9 cellular contexts compared by ENCODE assay signal in the genomic region with DNA sequence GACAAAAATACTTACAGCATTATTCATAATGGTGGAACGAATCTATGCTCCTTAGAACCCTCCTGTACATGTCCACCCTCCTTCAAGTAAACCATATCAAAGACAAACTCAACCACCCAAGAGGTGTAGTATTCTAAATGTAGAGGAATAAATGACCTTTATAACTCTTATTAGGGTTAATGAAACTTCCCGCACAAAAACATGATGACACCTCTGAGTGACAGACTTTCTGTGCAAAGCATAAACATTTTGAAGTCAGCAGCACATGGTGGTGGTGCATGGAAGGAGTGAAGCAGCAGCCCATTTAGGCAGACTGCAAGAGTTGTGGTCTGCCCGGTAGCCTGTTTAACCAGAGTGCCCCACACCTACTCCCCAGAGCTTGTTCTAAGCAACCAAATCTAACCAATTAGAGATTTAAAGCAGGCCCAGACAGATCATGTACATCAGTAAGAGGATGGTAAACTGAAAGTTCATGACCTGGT. TPM values are rescaled to one million over a fixed set of nuclear protein-coding genes. Genes with fewer than 3 reads are reported as not detected.
A peak's percentile ranks its signal among the peaks of the same experiment; 100 is the strongest.
DNase-seq lines count a peak whose midpoint lies in the region; ATAC-seq and TF ChIP-seq lines count a peak whose summit lies in the region.
"Had no signal": no experiment of that assay in that cellular context is flagged by ENCODE, and none has a peak within 500 bp of the region (broad histone marks: within the 10 kb centered on the region; RNA-seq: fewer than 3 reads in every experiment).

No MANE protein-coding gene starts in this region.

- peak overlapping the region; percentile 99 to 100 (median 99) for H3K27ac Mint-ChIP-seq in brain
- H3K27ac Mint-ChIP-seq in naive thymus-derived CD4-positive, alpha-beta T cell = peak overlapping the region; percentile 95 to 99 (median 99)

- peak overlapping the region; percentile 95 to 98 (median 98) for H3K4me3 Mint-ChIP-seq in brain
- peak overlapping the region; percentile 90 to 99 (median 97) for H3K4me3 Mint-ChIP-seq in naive thymus-derived CD4-positive, alpha-beta T cell

- intact Hi-C loops in naive thymus-derived CD4-positive, alpha-beta T cell (cut with micrococcal nuclease) = loop anchor here (1.0 to 5.0 kb wide), 14 partner anchors 7 to 559 kb away; partner anchors contain the start of genes CCDC184 (in 2 of the 2), CCNT1 (in 2 of the 2), PFKM (in 2 of the 2) and RPAP3 (in 2 of the 2)

- peak overlapping the region; percentile 84 for H3K27ac ChIP-seq in naive thymus-derived CD4-positive, alpha-beta T cell (ENCODE audit: low read depth, low read length)

- ATAC-seq in HG03575 (IDR thresholded peaks at IDR 0.05; ENCODE audit: extremely low read depth, insufficient number of reproducible peaks, low FRiP score, unreplicated experiment) = peak; percentile 10
- ATAC-seq in naive thymus-derived CD4-positive, alpha-beta T cell = no peak
- ATAC-seq in HG03520 (IDR thresholded peaks at IDR 0.05; ENCODE audit: unreplicated experiment) = no peak
- ATAC-seq in HG03442 (IDR thresholded peaks at IDR 0.05; ENCODE audit: unreplicated experiment) = no peak
- no peak for ATAC-seq in GM18909 (IDR thresholded peaks at IDR 0.05; ENCODE audit: poor library complexity, unreplicated experiment)

- peak overlapping the region; percentile 96 for H3K4me3 ChIP-seq in BJ (ENCODE audit: low read depth, low read length)
- peak overlapping the region; percentile 97 for H3K4me3 ChIP-seq in naive thymus-derived CD4-positive, alpha-beta T cell (ENCODE audit: low read length)

- H3K4me1 Mint-ChIP-seq in brain = peaks cover 55% of the 10 kb centered on the region
- peaks cover 21 to 62% (median 54%) of the 10 kb centered on the region in 7 donors for H3K4me1 Mint-ChIP-seq in naive thymus-derived CD4-positive, alpha-beta T cell

- peaks cover 13% of the 10 kb centered on the region for H3K36me3 Mint-ChIP-seq in brain
- peaks cover 0 to 11% (median 5%) of the 10 kb centered on the region in 5 donors for H3K36me3 Mint-ChIP-seq in naive thymus-derived CD4-positive, alpha-beta T cell

- H3K27me3 ChIP-seq in BJ (ENCODE audit: control insufficient read depth, insufficient read depth, low read length) = no peaks in the 10 kb centered on the region; the same call in 1 of the 2 replicates
- H3K27me3 ChIP-seq in naive thymus-derived CD4-positive, alpha-beta T cell (ENCODE audit: control insufficient read depth in 2 of 2, insufficient read depth in 2 of 2, low read length in 2 of 2) = no peaks in the 10 kb centered on the region

- H3K9me3 ChIP-seq in naive thymus-derived CD4-positive, alpha-beta T cell (ENCODE audit: control insufficient read depth in 2 of 3, low read length in 3 of 3) = no peaks in the 10 kb centered on the region

- TF ChIP-seq CTCF in BJ (IDR thresholded peaks at IDR 0.05; ENCODE audit: insufficient read depth, low read depth, low read length) = no peak
- TF ChIP-seq CTCF in brain (conservative IDR thresholded peaks at IDR 0.05) = no peak

- no peak for DNase-seq in BJ (ENCODE audit: low read depth)
- DNase-seq in naive thymus-derived CD4-positive, alpha-beta T cell = no peak
- no peak for DNase-seq in globus pallidus (ENCODE audit: low spot score)

- CTCF ChIA-PET in BJ (lab: Yijun Ruan, JAX) = interaction anchor here (0.6 to 1.7 kb wide), 7 partner anchors 8 to 42 kb away, joined by 3 to 7 read pairs (median 3); partner anchors contain the start of gene CCDC184
- CTCF ChIA-PET in naive thymus-derived CD4-positive, alpha-beta T cell (lab: Charles Lee) = interaction anchor here (0.6 to 1.2 kb wide), 4 partner anchors 11 to 460 kb away, joined by 3 read pairs; partner anchors contain the start of gene SENP1

- H3K36me3 ChIP-seq in BJ (ENCODE audit: control insufficient read depth, insufficient read depth, low read length) = no peaks in the 10 kb centered on the region
- H3K36me3 ChIP-seq in naive thymus-derived CD4-positive, alpha-beta T cell (ENCODE audit: control insufficient read depth in 2 of 3, insufficient read depth in 3 of 3, low read length in 3 of 3) = peaks cover 0 to 6% (median 5%) of the 10 kb centered on the region in 3 experiments

- H3K9me3 Mint-ChIP-seq in brain = no peaks in the 10 kb centered on the region
- H3K9me3 Mint-ChIP-seq in naive thymus-derived CD4-positive, alpha-beta T cell = no peaks in the 10 kb centered on the region

- H3K27me3 Mint-ChIP-seq in brain = peaks cover 5% of the 10 kb centered on the region
- H3K27me3 Mint-ChIP-seq in naive thymus-derived CD4-positive, alpha-beta T cell = peaks cover 0 to 6% (median 1%) of the 10 kb centered on the region in 5 donors

- POLR2A ChIA-PET in BJ (lab: Charles Lee) = interaction anchor here (1.0 kb wide), 1 partner anchor 11 kb away, joined by 3 read pairs; no protein-coding TSS in a partner anchor
- POLR2A ChIA-PET in naive thymus-derived CD4-positive, alpha-beta T cell (lab: Charles Lee) = interaction anchor here (0.6 to 4.2 kb wide), 22 partner anchors 10 to 910 kb away, joined by 3 to 56 read pairs (median 4); partner anchors contain the start of genes CCDC184, SENP1, SLC48A1 and TMEM106C

- H3K4me1 ChIP-seq in naive thymus-derived CD4-positive, alpha-beta T cell (ENCODE audit: control insufficient read depth in 2 of 2, insufficient read depth in 2 of 2, low read length in 2 of 2) = peaks cover 8 to 20% of the 10 kb centered on the region in 2 donors

RNA-seq across cellular contexts. Expression of gene ASB8, which starts 0.6 kb away (rescaled TPM):
- polyA plus RNA-seq in BJ (2011; rRNA removed) = 31.1 and 34.4 TPM in 2 replicates
- 23.6 and 37.5 TPM in 2 replicates for polyA minus RNA-seq in BJ (2011; rRNA and poly(A)+ RNA removed)
- 26.6 TPM for polyA plus RNA-seq in brain (ENCODE audit: insufficient read depth, low read depth, low replicate concordance)
- 10 to 100 TPM; 42.9 to 75.9 (median 54.9) TPM for total RNA-seq in naive thymus-derived CD4-positive, alpha-beta T cell
- polyA plus RNA-seq in naive thymus-derived CD4-positive, alpha-beta T cell = 10 to 100 TPM; 71.5 to 93.5 TPM

RNA-seq across cellular contexts. Expression of gene CCDC184, which starts 25.5 kb away (rescaled TPM):
- polyA plus RNA-seq in BJ (2011; rRNA removed) = 0.38 and 0.45 TPM in 2 replicates
- polyA minus RNA-seq in BJ (2011; rRNA and poly(A)+ RNA removed) = 0.10 and 0.43 TPM in 2 replicates
- polyA plus RNA-seq in brain (ENCODE audit: insufficient read depth, low read depth, low replicate concordance) = 8.9 TPM
- total RNA-seq in naive thymus-derived CD4-positive, alpha-beta T cell = 1 to 10 TPM in 2 of 5 experiments, under 1 TPM in 2, not detected in 1; 0.22 to 3.8 (median 1.8) TPM
- polyA plus RNA-seq in naive thymus-derived CD4-positive, alpha-beta T cell = under 1 TPM in 1 of 2 donors, not detected in 1; 0.21 TPM

RNA-seq across cellular contexts. Expression of gene PFKM, which starts 38.8 kb away (rescaled TPM):
- polyA plus RNA-seq in BJ (2011; rRNA removed) (43.4 and 45.9 TPM in 2 replicates), brain (ENCODE audit: insufficient read depth, low read depth, low replicate concordance) (51.4 TPM)
- 32.9 and 48.6 TPM in 2 replicates for polyA minus RNA-seq in BJ (2011; rRNA and poly(A)+ RNA removed)
- total RNA-seq in naive thymus-derived CD4-positive, alpha-beta T cell = 10 to 100 TPM; 11.7 to 20.3 (median 14.5) TPM
- polyA plus RNA-seq in naive thymus-derived CD4-positive, alpha-beta T cell = 1 to 10 TPM; 5.1 to 6.3 TPM

RNA-seq across cellular contexts. Expression of gene OR10AD1, which starts 45.2 kb away (rescaled TPM):
- polyA plus RNA-seq in BJ (2011; rRNA removed) (not detected in 2 replicates), brain (ENCODE audit: insufficient read depth, low read depth, low replicate concordance) (not detected)
- not detected in 2 replicates for polyA minus RNA-seq in BJ (2011; rRNA and poly(A)+ RNA removed)
- not detected for total RNA-seq in naive thymus-derived CD4-positive, alpha-beta T cell
- polyA plus RNA-seq in naive thymus-derived CD4-positive, alpha-beta T cell = not detected
- total RNA-seq: renal cortical epithelial cell had no signal

RNA-seq across cellular contexts. Expression of gene SENP1, which starts 52.1 kb away (rescaled TPM):
- 10.3 and 20.0 TPM in 2 replicates for polyA plus RNA-seq in BJ (2011; rRNA removed)
- 12.7 and 15.4 TPM in 2 replicates for polyA minus RNA-seq in BJ (2011; rRNA and poly(A)+ RNA removed)
- 9.5 TPM for polyA plus RNA-seq in brain (ENCODE audit: insufficient read depth, low read depth, low replicate concordance)
- total RNA-seq in naive thymus-derived CD4-positive, alpha-beta T cell = 10 to 100 TPM; 16.9 to 41.9 (median 31.5) TPM
- 10 to 100 TPM; 12.0 to 13.7 TPM for polyA plus RNA-seq in naive thymus-derived CD4-positive, alpha-beta T cell
